Comparison of ENCODE assay signal across 8 cellular contexts in genomic region chr15:27017168-27017809, GRCh38. TPM values are rescaled to one million over a fixed set of nuclear protein-coding genes. Genes with fewer than 3 reads are reported as not detected.
DNase-seq lines count a peak whose midpoint lies in the region; ATAC-seq and TF ChIP-seq lines count a peak whose summit lies in the region.

No MANE protein-coding gene starts in this region.

- no peak for TF ChIP-seq POLR2A in spleen (IDR thresholded peaks at IDR 0.05)

- no peaks in the 10 kb centered on the region for H3K36me3 Mint-ChIP-seq in activated CD4-positive, alpha-beta T cell treated with anti-CD3 and anti-CD28 coated beads, Interleukin-2, amount 10 ng/mL, durations not matched to agents 7 days and 5 days (ENCODE audit: low read depth)

- peak; percentile 48 for DNase-seq in NK-92 treated with Interleukin-12 subunit alpha and Interleukin-12 subunit beta, amount 100 ng/mL, for 24 hours (lab: John Stamatoyannopoulos, UW)
- no peak for DNase-seq in NK-92 (lab: John Stamatoyannopoulos, UW; ENCODE audit: unreplicated experiment)
- peak; percentile 41 for DNase-seq in HEK293T (ENCODE audit: extremely low spot score)
- peak; percentile 34 for DNase-seq in NCI-H2171 (lab: John Stamatoyannopoulos, UW)
- peak; percentile 37 for DNase-seq in activated CD4-positive, alpha-beta T cell treated with anti-CD3 and anti-CD28 coated beads, Interleukin-2, amount 10 ng/mL, durations not matched to agents 7 days and 5 days
- DNase-seq in left ventricle myocardium superior, result no peak
- DNase-seq in spleen, result no peak

- peak; percentile 25 to 91 (median 72) for TF ChIP-seq CTCF in spleen (IDR thresholded peaks at IDR 0.05 in 8 of 11, conservative IDR thresholded peaks at IDR 0.05 in 3 of 11)

- no peaks in the 10 kb centered on the region for H3K36me3 ChIP-seq in spleen

- 32 to 53% (median 40%) methylated on average over 9 to 10 of the region's 10 CpGs for WGBS in spleen, 5 donors

- no peaks in the 10 kb centered on the region for H3K4me1 ChIP-seq in spleen

- H3K27ac ChIP-seq in spleen, result no peak overlapping the region

- no peaks in the 10 kb centered on the region for H3K27me3 Mint-ChIP-seq in activated CD4-positive, alpha-beta T cell treated with anti-CD3 and anti-CD28 coated beads, Interleukin-2, amount 10 ng/mL, durations not matched to agents 7 days and 5 days

- intact Hi-C loops in left ventricle myocardium superior (cut with micrococcal nuclease), result no loop called here
- intact Hi-C loops in spleen (cut with DNase I; ENCODE audit: low total_unique reads), result loop anchor here (5.0 kb wide), 1 partner anchor 130 kb away; no protein-coding TSS in a partner anchor

- no peaks in the 10 kb centered on the region for H3K27me3 ChIP-seq in spleen (replicated peaks in 1 of 7)

- H3K4me3 ChIP-seq in spleen, result no peak overlapping the region

- CTCF ChIA-PET in HEK293T (lab: Yijun Ruan, JAX), result interaction anchor here (1.4 to 1.8 kb wide), 2 partner anchors 9 to 126 kb away, joined by 3 to 9 read pairs; no protein-coding TSS in a partner anchor
- CTCF ChIA-PET in activated CD4-positive, alpha-beta T cell treated with anti-CD3 and anti-CD28 coated beads, Interleukin-2, amount 10 ng/mL, durations not matched to agents 7 days and 5 days (lab: Charles Lee), result no interaction called here

- no peak overlapping the region for H3K4me3 Mint-ChIP-seq in activated CD4-positive, alpha-beta T cell treated with anti-CD3 and anti-CD28 coated beads, Interleukin-2, amount 10 ng/mL, durations not matched to agents 7 days and 5 days

- peaks cover 5% of the 10 kb centered on the region for H3K9me3 Mint-ChIP-seq in activated CD4-positive, alpha-beta T cell treated with anti-CD3 and anti-CD28 coated beads, Interleukin-2, amount 10 ng/mL, durations not matched to agents 7 days and 5 days

- no peaks in the 10 kb centered on the region for H3K4me1 Mint-ChIP-seq in activated CD4-positive, alpha-beta T cell treated with anti-CD3 and anti-CD28 coated beads, Interleukin-2, amount 10 ng/mL, durations not matched to agents 7 days and 5 days

- POLR2A ChIA-PET in HEK293T (lab: Yijun Ruan, JAX), result no interaction called here
- POLR2A ChIA-PET in activated CD4-positive, alpha-beta T cell treated with anti-CD3 and anti-CD28 coated beads, Interleukin-2, amount 10 ng/mL, durations not matched to agents 7 days and 5 days (lab: Charles Lee), result no interaction called here

- peaks cover 0 to 12% (median 0%) of the 10 kb centered on the region in 8 donors for H3K9me3 ChIP-seq in spleen

- ATAC-seq in left ventricle myocardium superior (peak; percentile 24), GM21576 (IDR thresholded peaks at IDR 0.05; ENCODE audit: unreplicated experiment) (no peak)

- no peak overlapping the region for H3K27ac Mint-ChIP-seq in activated CD4-positive, alpha-beta T cell treated with anti-CD3 and anti-CD28 coated beads, Interleukin-2, amount 10 ng/mL, durations not matched to agents 7 days and 5 days

TF ChIP-seq in HEK293T, 16 proteins besides CTCF, POLR2A, EP300 and RAD21:
- TF ChIP-seq BHLHE40 (IDR thresholded peaks at IDR 0.05; ENCODE audit: borderline replicate concordance) (no peak), TARDBP (IDR thresholded peaks at IDR 0.05) (no peak), L3MBTL2 (conservative IDR thresholded peaks at IDR 0.05) (no peak), LEF1 (IDR thresholded peaks at IDR 0.05; ENCODE audit: borderline replicate concordance) (no peak), SP1 (IDR thresholded peaks at IDR 0.05) (no peak), CTBP1 (IDR thresholded peaks at IDR 0.05; ENCODE audit: borderline replicate concordance) (no peak), ZNF384 (IDR thresholded peaks at IDR 0.05) (no peak), FOXK2 (IDR thresholded peaks at IDR 0.05) (no peak), FOXM1 (IDR thresholded peaks at IDR 0.05; ENCODE audit: borderline replicate concordance) (no peak), ELF4 (IDR thresholded peaks at IDR 0.05) (no peak)
- TF ChIP-seq, protein P1, sequence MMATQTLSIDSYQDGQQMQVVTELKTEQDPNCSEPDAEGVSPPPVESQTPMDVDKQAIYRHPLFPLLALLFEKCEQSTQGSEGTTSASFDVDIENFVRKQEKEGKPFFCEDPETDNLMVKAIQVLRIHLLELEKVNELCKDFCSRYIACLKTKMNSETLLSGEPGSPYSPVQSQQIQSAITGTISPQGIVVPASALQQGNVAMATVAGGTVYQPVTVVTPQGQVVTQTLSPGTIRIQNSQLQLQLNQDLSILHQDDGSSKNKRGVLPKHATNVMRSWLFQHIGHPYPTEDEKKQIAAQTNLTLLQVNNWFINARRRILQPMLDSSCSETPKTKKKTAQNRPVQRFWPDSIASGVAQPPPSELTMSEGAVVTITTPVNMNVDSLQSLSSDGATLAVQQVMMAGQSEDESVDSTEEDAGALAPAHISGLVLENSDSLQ (IDR thresholded peaks at IDR 0.05), result no peak

RNA-seq across cellular contexts. Expression of gene GABRG3, which starts 46.3 kb away (rescaled TPM):
- total RNA-seq in activated CD4-positive, alpha-beta T cell treated with anti-CD3 and anti-CD28 coated beads, Interleukin-2, amount 10 ng/mL, durations not matched to agents 7 days and 5 days, result not detected
- total RNA-seq in left ventricle myocardium superior (not detected), spleen (10 to 100 TPM in 1 of 7 donors, 1 to 10 TPM in 5, under 1 TPM in 1; 0.56 to 19.6 (median 1.9) TPM)
- under 1 TPM; 0.14 to 0.22 (median 0.17) TPM for polyA plus RNA-seq in spleen

Comparison
In these comparisons a context has a peak if more than half of its experiments do, and no peak if none do; other contexts are left out.
1. DNase-seq: peak in NK-92 treated with Interleukin-12 subunit alpha and Interleukin-12 subunit beta, amount 100 ng/mL, for 24 hours (single experiment), HEK293T (single experiment), NCI-H2171 (single experiment) and activated CD4-positive, alpha-beta T cell treated with anti-CD3 and anti-CD28 coated beads, Interleukin-2, amount 10 ng/mL, durations not matched to agents 7 days and 5 days (single experiment); none in NK-92 (single experiment), left ventricle myocardium superior (single experiment) and spleen (single experiment).